Comparison of ENCODE assay signal across 9 cellular contexts in the genomic region with DNA sequence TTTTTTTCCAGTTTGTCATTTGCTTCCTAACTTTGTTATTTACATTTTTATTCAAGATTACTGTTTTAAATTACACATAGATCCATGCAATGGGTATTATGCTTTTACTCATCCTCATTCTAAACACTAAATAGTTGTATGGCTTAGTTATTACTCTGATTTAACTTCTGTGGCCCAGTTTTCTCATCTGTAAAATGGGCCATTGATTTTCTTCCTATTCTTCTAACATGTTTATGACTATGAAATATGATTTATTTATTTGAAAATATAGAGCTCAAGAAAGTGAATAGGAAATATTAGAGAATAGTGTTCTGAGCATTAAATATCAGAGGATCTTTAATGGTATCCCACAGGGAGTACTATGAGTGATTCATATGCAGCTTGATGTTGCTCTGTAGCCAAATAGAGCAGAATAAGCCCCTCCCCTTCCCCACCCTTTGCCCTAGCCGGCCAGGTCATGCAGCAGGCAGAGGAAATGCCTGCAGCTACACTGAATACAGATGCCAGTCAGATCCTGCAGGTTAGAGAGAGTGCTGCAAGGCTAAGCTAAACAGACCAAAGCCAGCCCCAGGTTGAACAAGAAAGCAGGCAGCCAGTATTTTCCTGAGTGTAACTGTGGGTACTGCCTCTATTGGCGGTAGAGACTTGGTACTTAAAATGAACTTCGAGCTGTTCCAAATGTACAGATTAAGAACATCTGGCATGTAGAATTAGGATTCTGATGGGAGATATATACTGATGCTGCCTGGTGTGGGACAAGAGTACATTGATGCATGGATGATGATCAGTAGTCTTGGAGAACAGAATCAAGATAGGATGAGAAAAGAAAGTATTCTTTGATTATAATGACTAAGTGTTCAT. TPM values are rescaled to one million over a fixed set of nuclear protein-coding genes. Genes with fewer than 3 reads are reported as not detected.
DNase-seq lines count a peak whose midpoint lies in the region; ATAC-seq, FAIRE-seq and TF ChIP-seq lines count a peak whose summit lies in the region.
"Had no signal": no experiment of that assay in that cellular context is flagged by ENCODE, and none has a peak within 500 bp of the region (broad histone marks: within the 10 kb centered on the region; RNA-seq: fewer than 3 reads in every experiment).

No MANE protein-coding gene starts in this region.

- TF ChIP-seq CTCF in hepatocyte (IDR thresholded peaks at IDR 0.05; ENCODE audit: poor library complexity) (no peak), upper lobe of left lung (IDR thresholded peaks at IDR 0.05) (peak in 1 of 6 experiments; percentile 26)

- no peak overlapping the region for H3K4me2 ChIP-seq in hepatocyte

- peaks cover 13% of the 10 kb centered on the region for H3K4me1 Mint-ChIP-seq in activated T-helper 2 cell treated with anti-CD3 and anti-CD28 coated beads, Interferon-gamma antibody, Interleukin-2, Interleukin-4, amounts not matched to agents 10 μg/mL and 5 μg/mL and 100 μg/mL, durations not matched to agents 14 hours and 24 hours and 36 hours (ENCODE audit: low read depth)

- intact Hi-C loops in activated T-helper 2 cell treated with anti-CD3 and anti-CD28 coated beads, Interferon-gamma antibody, Interleukin-2, Interleukin-4, amounts not matched to agents 10 μg/mL and 5 μg/mL and 100 μg/mL, durations not matched to agents 14 hours and 24 hours and 36 hours (cut with micrococcal nuclease), result no loop called here

- no peaks in the 10 kb centered on the region for H3K79me2 ChIP-seq in hepatocyte

- H3K27ac Mint-ChIP-seq in activated T-helper 2 cell treated with anti-CD3 and anti-CD28 coated beads, Interferon-gamma antibody, Interleukin-2, Interleukin-4, amounts not matched to agents 10 μg/mL and 5 μg/mL and 100 μg/mL, durations not matched to agents 14 hours and 24 hours and 36 hours, result no peak overlapping the region

- no peaks in the 10 kb centered on the region for H3K9me2 ChIP-seq in hepatocyte (replicated peaks; ENCODE audit: insufficient read depth)

- no peaks in the 10 kb centered on the region for H3K27me3 ChIP-seq in hepatocyte
- no peaks in the 10 kb centered on the region for H3K27me3 ChIP-seq in upper lobe of left lung

- no peak overlapping the region for H3K4me3 Mint-ChIP-seq in activated T-helper 2 cell treated with anti-CD3 and anti-CD28 coated beads, Interferon-gamma antibody, Interleukin-2, Interleukin-4, amounts not matched to agents 10 μg/mL and 5 μg/mL and 100 μg/mL, durations not matched to agents 14 hours and 24 hours and 36 hours (ENCODE audit: low read depth)

- ATAC-seq in upper lobe of left lung (ENCODE audit: low FRiP score in 2 of 2), result peak; percentile 72 to 84

- WGBS in hepatocyte (ENCODE audit: low lambda C conversion rate, missing lambda C conversion rate), result 45% methylated on average over 3 of the region's 3 CpGs
- 16 to 18% methylated on average over 3 of the region's 3 CpGs for WGBS in upper lobe of left lung, 2 donors

- H3K27ac ChIP-seq in hepatocyte (no peak overlapping the region), upper lobe of left lung (no peak overlapping the region)
- H3K27ac ChIP-seq: 22Rv1 had no signal

- H4K20me1 ChIP-seq in hepatocyte (ENCODE audit: insufficient read depth, poor library complexity, severe bottlenecking), result no peaks in the 10 kb centered on the region

- DNase-seq in DMS 273 (lab: John Stamatoyannopoulos, UW; ENCODE audit: unreplicated experiment), result peak; percentile 52
- no peak for DNase-seq in DMS 273 treated with DMSO at 0.1 percent for 48 hours (lab: John Stamatoyannopoulos, UW)
- peak; percentile 77 for DNase-seq in H54 (ENCODE audit: insufficient read length, low spot score)
- DNase-seq in NAMALWA (ENCODE audit: low spot score), result peak; percentile 93
- DNase-seq in activated T-helper 2 cell treated with anti-CD3 and anti-CD28 coated beads, Interferon-gamma antibody, Interleukin-2, Interleukin-4, amounts not matched to agents 10 μg/mL and 5 μg/mL and 100 μg/mL, durations not matched to agents 14 hours and 24 hours and 36 hours (ENCODE audit: low spot score), result peak; percentile 24
- DNase-seq in hepatocyte (ENCODE audit: low spot score), result peak; percentile 70
- DNase-seq in upper lobe of left lung, result peak in 1 of 2 donors; percentile 69
- DNase-seq in NCI-H2107 treated with DMSO at 0.1 percent for 48 hours (lab: John Stamatoyannopoulos, UW; ENCODE audit: unreplicated experiment), result no peak

- H2AFZ ChIP-seq in hepatocyte, result no peak overlapping the region

- peak; percentile 98 for FAIRE-seq in H54 (lab: Jason Lieb, UNC)

- peaks cover 22% of the 10 kb centered on the region for H3K27me3 Mint-ChIP-seq in activated T-helper 2 cell treated with anti-CD3 and anti-CD28 coated beads, Interferon-gamma antibody, Interleukin-2, Interleukin-4, amounts not matched to agents 10 μg/mL and 5 μg/mL and 100 μg/mL, durations not matched to agents 14 hours and 24 hours and 36 hours (ENCODE audit: low read depth)

- H3K9me3 ChIP-seq in hepatocyte (ENCODE audit: low read depth) (no peaks in the 10 kb centered on the region), upper lobe of left lung (no peaks in the 10 kb centered on the region)

- H3K36me3 Mint-ChIP-seq in activated T-helper 2 cell treated with anti-CD3 and anti-CD28 coated beads, Interferon-gamma antibody, Interleukin-2, Interleukin-4, amounts not matched to agents 10 μg/mL and 5 μg/mL and 100 μg/mL, durations not matched to agents 14 hours and 24 hours and 36 hours (ENCODE audit: low read depth), result no peaks in the 10 kb centered on the region

- TF ChIP-seq POLR2A in H54 (IDR thresholded peaks at IDR 0.05; ENCODE audit: low read depth, low read length), result no peak
- no peak for TF ChIP-seq POLR2A in upper lobe of left lung (IDR thresholded peaks at IDR 0.05)

- TF ChIP-seq EP300 in upper lobe of left lung (IDR thresholded peaks at IDR 0.05), result no peak

- H3K36me3 ChIP-seq in hepatocyte (replicated peaks; ENCODE audit: insufficient read depth, low read depth) (no peaks in the 10 kb centered on the region), upper lobe of left lung (no peaks in the 10 kb centered on the region)

- H3K4me3 ChIP-seq in hepatocyte, result no peak overlapping the region
- no peak overlapping the region for H3K4me3 ChIP-seq in upper lobe of left lung

- no peaks in the 10 kb centered on the region for H3K9me3 Mint-ChIP-seq in activated T-helper 2 cell treated with anti-CD3 and anti-CD28 coated beads, Interferon-gamma antibody, Interleukin-2, Interleukin-4, amounts not matched to agents 10 μg/mL and 5 μg/mL and 100 μg/mL, durations not matched to agents 14 hours and 24 hours and 36 hours

- no peaks in the 10 kb centered on the region for H3K4me1 ChIP-seq in hepatocyte (ENCODE audit: insufficient read depth)
- H3K4me1 ChIP-seq in upper lobe of left lung, result peaks cover 3 to 17% (median 11%) of the 10 kb centered on the region in 4 donors

RNA-seq across cellular contexts. Expression of gene ACYP2, which starts 11.7 kb away (rescaled TPM):
- total RNA-seq in activated T-helper 2 cell treated with anti-CD3 and anti-CD28 coated beads, Interferon-gamma antibody, Interleukin-2, Interleukin-4, amounts not matched to agents 10 μg/mL and 5 μg/mL and 100 μg/mL, durations not matched to agents 14 hours and 24 hours and 36 hours, result 4.3 and 6.5 TPM in 2 replicates
- total RNA-seq in hepatocyte (19.7 and 22.5 TPM in 2 replicates), upper lobe of left lung (10 to 100 TPM in 5 of 6 donors, 1 to 10 TPM in 1; 8.9 to 15.7 (median 14.8) TPM)
- 18.0 and 30.9 TPM in 2 replicates for polyA plus RNA-seq in hepatocyte

Comparison
In these comparisons a context has a peak if more than half of its experiments do, and no peak if none do; other contexts are left out.
1. DNase-seq: peak in DMS 273 (single experiment), H54 (single experiment), NAMALWA (single experiment), activated T-helper 2 cell treated with anti-CD3 and anti-CD28 coated beads, Interferon-gamma antibody, Interleukin-2, Interleukin-4, amounts not matched to agents 10 μg/mL and 5 μg/mL and 100 μg/mL, durations not matched to agents 14 hours and 24 hours and 36 hours (single experiment) and hepatocyte (single experiment); none in DMS 273 treated with DMSO at 0.1 percent for 48 hours (single experiment) and NCI-H2107 treated with DMSO at 0.1 percent for 48 hours (single experiment).